In the genomic region with DNA sequence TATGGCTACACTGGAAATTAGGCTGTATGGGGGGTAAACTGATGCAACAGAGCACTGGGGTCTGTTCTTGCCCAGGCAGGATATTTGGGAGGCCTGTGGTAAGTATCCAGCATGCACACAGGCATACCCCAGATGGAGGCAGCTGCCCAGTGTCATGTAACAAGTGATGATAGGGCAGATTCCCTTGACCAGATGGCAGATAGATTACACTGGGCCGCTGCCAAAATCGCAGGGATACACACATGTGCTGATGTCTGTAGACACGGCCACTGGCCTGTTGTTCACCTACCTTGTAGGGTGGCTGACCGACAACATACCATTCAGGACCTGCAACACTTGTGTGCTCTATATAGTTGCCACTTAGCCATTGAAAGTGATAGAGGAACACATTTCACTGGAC, we compare ENCODE assay signal across 20 cellular contexts. TPM values are rescaled to one million over a fixed set of nuclear protein-coding genes. Genes with fewer than 3 reads are reported as not detected.
DNase-seq lines count a peak whose midpoint lies in the region.
"Had no signal": no experiment of that assay in that cellular context is flagged by ENCODE, and none has a peak within 500 bp of the region (broad histone marks: within the 10 kb centered on the region; RNA-seq: fewer than 3 reads in every experiment).

No MANE protein-coding gene starts in this region.

- no peak overlapping the region for H3K4me2 ChIP-seq in mesendoderm (ENCODE audit: low read length)
- H3K4me2 ChIP-seq: GM23338 had no signal

- H3K4ac ChIP-seq in mesendoderm (ENCODE audit: low read depth, low read length), result no peak overlapping the region

- H3K36me3 ChIP-seq in mesendoderm (ENCODE audit: control insufficient read depth, insufficient read depth, low read length), result no peaks in the 10 kb centered on the region
- H3K36me3 ChIP-seq: HAP-1 had no signal

- H4K8ac ChIP-seq in mesendoderm (ENCODE audit: low read depth, low read length), result no peak overlapping the region

- H3K79me2 ChIP-seq in mesendoderm (ENCODE audit: control insufficient read depth, insufficient read depth, low read length), result no peaks in the 10 kb centered on the region

- H4K5ac ChIP-seq in mesendoderm (ENCODE audit: low read length), result no peak overlapping the region

- no peaks in the 10 kb centered on the region for H3K4me1 ChIP-seq in mesendoderm (ENCODE audit: control insufficient read depth, low read depth, low read length)
- H3K4me1 ChIP-seq: Caco-2, HAP-1 had no signal

- H2BK5ac ChIP-seq in mesendoderm (ENCODE audit: low read length), result no peak overlapping the region

- H3K4me3 ChIP-seq in mesendoderm (ENCODE audit: low read length), result no peak overlapping the region
- H3K4me3 ChIP-seq: GM23338, HAP-1, SK-N-MC had no signal

- H2AK5ac ChIP-seq in mesendoderm (ENCODE audit: low read length), result no peak overlapping the region

- H3K27me3 ChIP-seq in mesendoderm (ENCODE audit: insufficient read depth, low read length, poor library complexity), result no peaks in the 10 kb centered on the region

- WGBS in mesendoderm (ENCODE audit: extremely low coverage, insufficient coverage, low lambda C conversion rate), result no CpG with 5 or more reads among the region's 4 CpGs

- DNase-seq in DMS 273 treated with DMSO at 0.1 percent for 48 hours (lab: John Stamatoyannopoulos, UW) (peak; percentile 61), NCI-H524 treated with DMSO at 0.1 percent for 48 hours (lab: John Stamatoyannopoulos, UW) (peak; percentile 80), SHP77 treated with DMSO at 0.1 percent for 48 hours (lab: John Stamatoyannopoulos, UW) (peak; percentile 37), myocyte (ENCODE audit: low read depth) (peak; percentile 93), kidney glomerular epithelial cell (lab: John Stamatoyannopoulos, UW) (no peak), dedifferentiated amniotic fluid mesenchymal stem cell (ENCODE audit: extremely low spot score) (no peak), mesendoderm (no peak)
- DNase-seq: Caco-2; CD4-positive, alpha-beta T cell; GDM1; KBM-7; NCI-H1092; NCI-H1436; NCI-H1930; NCI-H226; NCI-H510A treated with DMSO at 0.1 percent for 48 hours; NK-92 treated with Interleukin-12 subunit alpha and Interleukin-12 subunit beta, amount 100 ng/mL, for 24 hours had no signal

- no peak overlapping the region for H2BK15ac ChIP-seq in mesendoderm (replicated peaks; ENCODE audit: low read depth)

- H3K18ac ChIP-seq in mesendoderm (ENCODE audit: low read length), result no peak overlapping the region

- no peaks in the 10 kb centered on the region for H3K79me1 ChIP-seq in mesendoderm (ENCODE audit: low read length)

- H2BK120ac ChIP-seq in mesendoderm (ENCODE audit: low read depth, low read length), result no peak overlapping the region

- no peak overlapping the region for H3K9ac ChIP-seq in mesendoderm (ENCODE audit: low read length)

- no peak overlapping the region for H3K27ac ChIP-seq in mesendoderm (ENCODE audit: low read depth, low read length)
- H3K27ac ChIP-seq: SK-N-MC had no signal

- no peak overlapping the region for H3K56ac ChIP-seq in mesendoderm (ENCODE audit: low read length)

- no peak overlapping the region for H3K23ac ChIP-seq in mesendoderm (ENCODE audit: low read length)

RNA-seq across cellular contexts. Expression of a gene that starts 35.4 kb away (rescaled TPM):
- 45.7 and 48.6 TPM in 2 replicates for total RNA-seq in myocyte
- 8.4 TPM for polyA plus RNA-seq in myocyte (2012)
- polyA plus RNA-seq in mesendoderm (2013, experiment 1 of 2), result 8.8 TPM
- 8.4 TPM for polyA plus RNA-seq in mesendoderm (2013, experiment 2 of 2)

Comparison
In these comparisons a context has a peak if more than half of its experiments do, and no peak if none do; other contexts are left out.
1. DNase-seq: peak in DMS 273 treated with DMSO at 0.1 percent for 48 hours (single experiment), NCI-H524 treated with DMSO at 0.1 percent for 48 hours (single experiment), SHP77 treated with DMSO at 0.1 percent for 48 hours (single experiment) and myocyte (single experiment); none in kidney glomerular epithelial cell (single experiment), dedifferentiated amniotic fluid mesenchymal stem cell (single experiment) and mesendoderm (single experiment).